In the genomic region with DNA sequence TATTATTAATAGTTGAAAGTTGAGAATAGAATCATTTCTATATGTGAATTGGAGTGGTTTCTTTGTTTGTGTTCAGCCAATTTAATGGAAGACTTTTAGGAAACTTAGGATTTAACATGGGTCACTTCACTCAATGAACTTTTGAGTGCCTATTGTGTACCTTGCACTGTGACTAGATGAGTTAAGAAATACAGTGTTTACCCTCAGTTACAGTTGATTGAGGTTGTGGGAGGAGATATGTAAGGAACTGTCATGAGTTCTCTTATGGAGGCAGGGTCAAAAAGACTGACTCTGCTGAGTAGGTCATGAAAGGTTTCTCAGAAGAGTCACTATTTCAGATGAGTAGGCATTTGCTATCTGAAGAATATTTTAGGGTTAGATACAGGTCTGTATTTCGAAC, we compare ENCODE assay signal across 1 cellular context.
TF ChIP-seq lines count a peak whose summit lies in the region.

No MANE protein-coding gene starts in this region.

TF ChIP-seq in liver, 16 proteins besides CTCF, POLR2A, EP300 and RAD21 (continued from another document):
- TF ChIP-seq, protein P1, sequence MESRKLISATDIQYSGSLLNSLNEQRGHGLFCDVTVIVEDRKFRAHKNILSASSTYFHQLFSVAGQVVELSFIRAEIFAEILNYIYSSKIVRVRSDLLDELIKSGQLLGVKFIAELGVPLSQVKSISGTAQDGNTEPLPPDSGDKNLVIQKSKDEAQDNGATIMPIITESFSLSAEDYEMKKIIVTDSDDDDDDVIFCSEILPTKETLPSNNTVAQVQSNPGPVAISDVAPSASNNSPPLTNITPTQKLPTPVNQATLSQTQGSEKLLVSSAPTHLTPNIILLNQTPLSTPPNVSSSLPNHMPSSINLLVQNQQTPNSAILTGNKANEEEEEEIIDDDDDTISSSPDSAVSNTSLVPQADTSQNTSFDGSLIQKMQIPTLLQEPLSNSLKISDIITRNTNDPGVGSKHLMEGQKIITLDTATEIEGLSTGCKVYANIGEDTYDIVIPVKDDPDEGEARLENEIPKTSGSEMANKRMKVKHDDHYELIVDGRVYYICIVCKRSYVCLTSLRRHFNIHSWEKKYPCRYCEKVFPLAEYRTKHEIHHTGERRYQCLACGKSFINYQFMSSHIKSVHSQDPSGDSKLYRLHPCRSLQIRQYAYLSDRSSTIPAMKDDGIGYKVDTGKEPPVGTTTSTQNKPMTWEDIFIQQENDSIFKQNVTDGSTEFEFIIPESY (IDR thresholded peaks at IDR 0.05), result no peak
- TF ChIP-seq HNF4G (IDR thresholded peaks at IDR 0.05), result no peak
- TF ChIP-seq, protein P2, sequence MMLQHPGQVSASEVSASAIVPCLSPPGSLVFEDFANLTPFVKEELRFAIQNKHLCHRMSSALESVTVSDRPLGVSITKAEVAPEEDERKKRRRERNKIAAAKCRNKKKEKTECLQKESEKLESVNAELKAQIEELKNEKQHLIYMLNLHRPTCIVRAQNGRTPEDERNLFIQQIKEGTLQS (IDR thresholded peaks at IDR 0.05), result no peak
